ENCODE assay signal across 1 cellular context in genomic region chr22:45328822-45329535, GRCh38.
TF ChIP-seq lines count a peak whose summit lies in the region.

No MANE protein-coding gene starts in this region.

TF ChIP-seq in SK-N-SH treated with all-trans-retinoic acid at 6 μM for 48 hours, 23 proteins besides CTCF, POLR2A, EP300 and RAD21 (continued from another document):
- no peak for TF ChIP-seq PATZ1 (CRISPR knock-in tag; IDR thresholded peaks at IDR 0.05; ENCODE audit: borderline replicate concordance)
- no peak for TF ChIP-seq SNAI2 (CRISPR knock-in tag; IDR thresholded peaks at IDR 0.05)
- TF ChIP-seq TOX (CRISPR knock-in tag; IDR thresholded peaks at IDR 0.05; ENCODE audit: borderline replicate concordance): no peak
- TF ChIP-seq ZFP3 (CRISPR knock-in tag; IDR thresholded peaks at IDR 0.05): no peak
